22 cellular contexts compared by ENCODE assay signal in the genomic region with DNA sequence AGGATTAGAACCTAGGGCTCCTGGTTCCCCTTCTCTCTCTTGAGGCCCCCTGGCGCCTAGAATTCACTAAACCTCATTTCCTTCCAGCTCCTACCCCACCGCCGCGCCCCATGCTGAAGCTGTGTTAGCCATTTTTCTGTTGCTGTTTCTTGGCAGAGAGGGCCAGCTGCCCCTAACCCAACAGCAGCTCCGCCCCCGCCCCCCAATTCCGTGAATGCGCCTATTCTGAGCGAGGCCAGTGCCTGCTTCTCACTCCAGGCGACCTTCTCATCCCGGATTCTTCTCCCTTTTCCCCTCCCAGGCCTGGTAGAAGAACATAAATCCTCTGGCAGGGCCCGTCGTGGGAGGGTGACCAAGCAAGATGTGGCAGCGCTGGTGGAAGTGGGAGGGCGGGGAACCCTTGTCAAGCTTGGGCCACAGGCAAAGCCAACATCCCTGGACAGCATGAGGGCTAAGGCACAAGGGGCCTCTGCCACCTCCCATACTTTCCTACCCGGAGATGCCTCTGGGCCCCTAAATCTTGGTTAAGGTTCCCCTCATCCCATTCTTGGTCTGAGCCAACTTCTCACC. TPM values are rescaled to one million over a fixed set of nuclear protein-coding genes. Genes with fewer than 3 reads are reported as not detected.
DNase-seq lines count a peak whose midpoint lies in the region; ATAC-seq, FAIRE-seq and TF ChIP-seq lines count a peak whose summit lies in the region.
"Had no signal": no experiment of that assay in that cellular context is flagged by ENCODE, and none has a peak within 500 bp of the region (broad histone marks: within the 10 kb centered on the region; RNA-seq: fewer than 3 reads in every experiment).

No MANE protein-coding gene starts in this region.

- no peak overlapping the region for H4K91ac ChIP-seq in H9 (ENCODE audit: insufficient read length, low read depth, low read length)

- no peak overlapping the region for H3K27ac ChIP-seq in BLaER1
- no peak overlapping the region for H3K27ac ChIP-seq in H9 (ENCODE audit: insufficient read length, low read depth, low read length)
- peak overlapping the region; percentile 77 to 84 (median 80) for H3K27ac ChIP-seq in body of pancreas
- peak overlapping the region; percentile 55 to 62 (median 59) for H3K27ac ChIP-seq in pancreas
- H3K27ac ChIP-seq in sigmoid colon, result no peak overlapping the region

- no peak overlapping the region for H3K23ac ChIP-seq in H9 (ENCODE audit: insufficient read length, low read depth, low read length)

- H4K8ac ChIP-seq in H9 (replicated peaks; ENCODE audit: insufficient read length, low read depth, low read length), result no peak overlapping the region

- TF ChIP-seq EP300 in sigmoid colon (IDR thresholded peaks at IDR 0.05), result no peak

- no peak overlapping the region for H3T11ph ChIP-seq in H9 (ENCODE audit: low read length)

- H3K9me3 ChIP-seq in BLaER1 (no peaks in the 10 kb centered on the region), H9 (ENCODE audit: control insufficient read depth, low read depth, low read length) (no peaks in the 10 kb centered on the region), body of pancreas (no peaks in the 10 kb centered on the region), pancreas (no peaks in the 10 kb centered on the region), sigmoid colon (no peaks in the 10 kb centered on the region)

- H4K5ac ChIP-seq in H9 (ENCODE audit: insufficient read length, low read depth, low read length), result no peak overlapping the region

- TF ChIP-seq POLR2A in body of pancreas (IDR thresholded peaks at IDR 0.05) (no peak), sigmoid colon (IDR thresholded peaks at IDR 0.05) (no peak)

- ATAC-seq in body of pancreas (no peak), pancreas (peak; percentile 1 to 4 (median 3))

- H3K23me2 ChIP-seq in H9 (ENCODE audit: insufficient read length, low read depth, low read length, poor library complexity, severe bottlenecking), result peaks cover 2% of the 10 kb centered on the region

- H3K4me3 ChIP-seq in BLaER1 (no peak overlapping the region), body of pancreas (peak overlapping the region; percentile 0 to 35), pancreas (peak overlapping the region; percentile 33 to 64 (median 54)), sigmoid colon (no peak overlapping the region)

- no peak overlapping the region for H2AFZ ChIP-seq in H9 (ENCODE audit: low read length)

- no peak overlapping the region for H2BK120ac ChIP-seq in H9 (ENCODE audit: low read depth, low read length, poor library complexity, severe bottlenecking)

- no peak overlapping the region for H2BK20ac ChIP-seq in H9 (ENCODE audit: low read depth, low read length, poor library complexity, severe bottlenecking)

- H3K18ac ChIP-seq in H9 (ENCODE audit: insufficient read length, low read depth, low read length), result no peak overlapping the region

- no peak overlapping the region for H2BK5ac ChIP-seq in H9 (ENCODE audit: insufficient read length, low read length)

- H4K20me1 ChIP-seq in BLaER1 (no peaks in the 10 kb centered on the region), H9 (ENCODE audit: control insufficient read depth, insufficient read depth, insufficient read length) (no peaks in the 10 kb centered on the region)

- intact Hi-C loops in body of pancreas (cut with DNase I) (no loop called here), pancreas (cut with DNase I) (no loop called here), sigmoid colon (cut with DNase I) (no loop called here)

- H3K9ac ChIP-seq in BLaER1 (no peak overlapping the region), H9 (ENCODE audit: extremely low read depth, insufficient read length, low read length) (no peak overlapping the region)

- H3K4me3 Mint-ChIP-seq in H9 (no peak overlapping the region), immature natural killer cell (no peak overlapping the region)
- H3K4me3 Mint-ChIP-seq: CD8-positive, alpha-beta T cell; IgD-negative memory B cell had no signal

- H3K4me2 ChIP-seq in BLaER1 (peak overlapping the region; percentile 59; the same call in 1 of the 2 replicates), H9 (ENCODE audit: insufficient read depth, insufficient read length, low read length) (no peak overlapping the region)

- no peaks in the 10 kb centered on the region for H3K79me1 ChIP-seq in H9 (ENCODE audit: insufficient read depth, low read depth, low read length, poor library complexity, severe bottlenecking)

- DNase-seq in H9 (peak; percentile 32), body of pancreas (peak in 1 of 4 donors; percentile 36), pancreas (peak in 1 of 6 donors; percentile 58), sigmoid colon (no peak), immature natural killer cell (no peak), cerebellum (ENCODE audit: low spot score) (no peak)
- DNase-seq: ACHN, COR-L47, DMS79 treated with DMSO at 0.1 percent for 48 hours, EL, HCEC 1CT, KG1 had no signal

- H3K36me3 ChIP-seq in BLaER1, result no peaks in the 10 kb centered on the region
- no peaks in the 10 kb centered on the region for H3K36me3 ChIP-seq in body of pancreas (replicated peaks in 1 of 2; ENCODE audit: insufficient read depth in 1 of 2, low read depth in 2 of 2)
- no peaks in the 10 kb centered on the region for H3K36me3 ChIP-seq in pancreas
- no peaks in the 10 kb centered on the region for H3K36me3 ChIP-seq in sigmoid colon

- H2BK15ac ChIP-seq in H9 (ENCODE audit: low read depth, low read length), result no peak overlapping the region

- no peak overlapping the region for H2AK5ac ChIP-seq in H9 (ENCODE audit: insufficient read length, low read length)

- no peak overlapping the region for H2BK12ac ChIP-seq in H9 (ENCODE audit: insufficient read length, low read depth, low read length)

- H3K14ac ChIP-seq in H9 (ENCODE audit: insufficient read depth, low read length), result no peak overlapping the region

- H3K56ac ChIP-seq in H9 (ENCODE audit: insufficient read length, low read depth, low read length), result no peak overlapping the region

- H3K27me3 ChIP-seq in BLaER1, result peaks cover 6% of the 10 kb centered on the region; the same call in 1 of the 2 replicates
- no peaks in the 10 kb centered on the region for H3K27me3 ChIP-seq in H9 (ENCODE audit: insufficient read depth, low read length)
- no peaks in the 10 kb centered on the region for H3K27me3 ChIP-seq in body of pancreas
- H3K27me3 ChIP-seq in pancreas, result no peaks in the 10 kb centered on the region
- H3K27me3 ChIP-seq in sigmoid colon, result peaks cover 8 to 56% (median 37%) of the 10 kb centered on the region in 3 donors

- H3K27ac Mint-ChIP-seq in H9, result no peak overlapping the region
- H3K27ac Mint-ChIP-seq in immature natural killer cell, result no peak overlapping the region
- H3K27ac Mint-ChIP-seq: CD14-positive monocyte; CD8-positive, alpha-beta T cell; IgD-negative memory B cell had no signal

- no peak for FAIRE-seq in pancreas (lab: Jason Lieb, UNC)
- FAIRE-seq: D721Med, G401.6, GM12891, H1 had no signal

- H3K79me2 ChIP-seq in H9 (ENCODE audit: insufficient read depth, low read length), result no peaks in the 10 kb centered on the region

- H3K36me3 Mint-ChIP-seq in H9 (ENCODE audit: insufficient read depth in 1 of 3, low read depth in 3 of 3) (no peaks in the 10 kb centered on the region), immature natural killer cell (no peaks in the 10 kb centered on the region)
- H3K36me3 Mint-ChIP-seq: CD14-positive monocyte; CD8-positive, alpha-beta T cell had no signal

- no peak overlapping the region for H3K4ac ChIP-seq in H9 (ENCODE audit: low read depth, low read length)

- H3K4me1 Mint-ChIP-seq in H9 (peaks cover 10 to 26% of the 10 kb centered on the region in 2 experiments), immature natural killer cell (peaks cover 0 to 6% of the 10 kb centered on the region in 2 donors)

- WGBS in H9 (ENCODE audit: extremely low coverage, insufficient read length, low lambda C conversion rate), result no CpG with 5 or more reads among the region's 16 CpGs
- WGBS in body of pancreas, 2 donors, result 16 to 17% methylated on average over 16 of the region's 16 CpGs
- WGBS in pancreas, 2 donors, result 19 to 23% methylated on average over 16 of the region's 16 CpGs
- WGBS in sigmoid colon, 2 donors, result 51 to 66% methylated on average over 16 of the region's 16 CpGs

- H3K9me3 Mint-ChIP-seq in H9, result peaks cover 4 to 6% of the 10 kb centered on the region in 2 experiments; a peak in 3 of 5 replicates
- H3K9me3 Mint-ChIP-seq in immature natural killer cell, result no peaks in the 10 kb centered on the region
- H3K9me3 Mint-ChIP-seq: CD8-positive, alpha-beta T cell had no signal

- H3K27me3 Mint-ChIP-seq in H9 (ENCODE audit: low read depth) (peaks cover 30% of the 10 kb centered on the region), immature natural killer cell (ENCODE audit: low read depth in 3 of 3) (peaks cover 14 to 17% (median 14%) of the 10 kb centered on the region in 3 donors)

- H3K4me1 ChIP-seq in BLaER1, result peaks cover 51% of the 10 kb centered on the region
- H3K4me1 ChIP-seq in H9 (ENCODE audit: insufficient read depth, low read length), result no peaks in the 10 kb centered on the region
- H3K4me1 ChIP-seq in body of pancreas, result peaks cover 61% of the 10 kb centered on the region
- peaks cover 5 to 10% (median 9%) of the 10 kb centered on the region in 3 donors for H3K4me1 ChIP-seq in pancreas
- H3K4me1 ChIP-seq in sigmoid colon, result peaks cover 0 to 15% (median 7%) of the 10 kb centered on the region in 4 donors

- TF ChIP-seq CTCF in H9 (conservative IDR thresholded peaks at IDR 0.05) (no peak), body of pancreas (IDR thresholded peaks at IDR 0.05) (no peak), pancreas (IDR thresholded peaks at IDR 0.05) (no peak), sigmoid colon (IDR thresholded peaks at IDR 0.05) (no peak)

RNA-seq across cellular contexts. Expression of a gene that starts 0.5 kb away (rescaled TPM):
- total RNA-seq in H9 (2021) (0.28 TPM in 1 of 2 replicates, not detected in the other), body of pancreas (100 to 1,000 TPM; 306 to 837 TPM), pancreas (100 to 1,000 TPM; 169 to 591 (median 427) TPM), sigmoid colon (not detected), cerebellum (not detected)
- polyA plus RNA-seq in pancreas (1,000 to 10,000 TPM; 1,163 to 1,575 TPM), sigmoid colon (1 to 10 TPM in 1 of 3 donors, not detected in 2; 1.8 TPM), immature natural killer cell (not detected)
- total RNA-seq: A172; CD8-positive, alpha-beta T cell; HT-29 had no signal
- polyA plus RNA-seq: CD14-positive monocyte, IgD-negative memory B cell had no signal

RNA-seq across cellular contexts. Expression of a gene that starts 0.9 kb away (rescaled TPM):
- total RNA-seq in H9 (2021), result 0.11 TPM in 1 of 2 replicates, not detected in the other
- total RNA-seq in body of pancreas, result 1 to 10 TPM; 4.9 to 5.3 TPM
- 1 to 10 TPM in 5 of 6 donors, under 1 TPM in 1; 0.89 to 6.4 (median 2.3) TPM for total RNA-seq in pancreas
- 1 to 10 TPM; 1.5 to 3.1 TPM for polyA plus RNA-seq in pancreas
- total RNA-seq in sigmoid colon, result not detected
- polyA plus RNA-seq in sigmoid colon, result under 1 TPM in 1 of 3 donors, not detected in 2; 0.17 TPM
- not detected for polyA plus RNA-seq in immature natural killer cell
- not detected for total RNA-seq in cerebellum
- total RNA-seq: A172; CD8-positive, alpha-beta T cell had no signal
- polyA plus RNA-seq: CD14-positive monocyte, IgD-negative memory B cell had no signal

RNA-seq across cellular contexts. Expression of a gene that starts 41.1 kb away (rescaled TPM):
- total RNA-seq in H9 (2021), result 50.7 and 54.3 TPM in 2 replicates
- 10 to 100 TPM; 62.0 to 97.6 TPM for total RNA-seq in body of pancreas
- total RNA-seq in pancreas, result 100 to 1,000 TPM in 2 of 6 donors, 10 to 100 TPM in 4; 50.9 to 208 (median 56.0) TPM
- 10 to 100 TPM; 48.2 to 54.8 TPM for polyA plus RNA-seq in pancreas
- 100 to 1,000 TPM in 1 of 4 donors, 10 to 100 TPM in 3; 79.9 to 149 (median 88.5) TPM for total RNA-seq in sigmoid colon
- polyA plus RNA-seq in sigmoid colon, result 10 to 100 TPM; 22.2 to 63.9 (median 23.6) TPM
- polyA plus RNA-seq in immature natural killer cell, result under 1 TPM in 2 of 3 donors, not detected in 1; 0.56 to 0.69 TPM
- 1.6 TPM for total RNA-seq in cerebellum
- polyA plus RNA-seq: IgD-negative memory B cell had no signal

RNA-seq across cellular contexts. Expression of a gene that starts 52.8 kb away (rescaled TPM):
- total RNA-seq in H9 (2021), result not detected in 2 replicates
- 10 to 100 TPM; 14.5 to 34.0 TPM for total RNA-seq in body of pancreas
- total RNA-seq in pancreas, result 10 to 100 TPM in 4 of 6 donors, 1 to 10 TPM in 2; 4.4 to 51.1 (median 24.1) TPM
- polyA plus RNA-seq in pancreas, result 10 to 100 TPM; 27.3 to 49.4 TPM
- 10 to 100 TPM in 3 of 4 donors, 1 to 10 TPM in 1; 2.4 to 56.9 (median 20.6) TPM for total RNA-seq in sigmoid colon
- polyA plus RNA-seq in sigmoid colon, result 100 to 1,000 TPM in 1 of 3 donors, 10 to 100 TPM in 2; 38.8 to 234 (median 82.3) TPM
- polyA plus RNA-seq in immature natural killer cell, result not detected
- total RNA-seq in cerebellum, result 0.82 TPM
- total RNA-seq: CD8-positive, alpha-beta T cell; H1 had no signal
- polyA plus RNA-seq: H1, IgD-negative memory B cell had no signal

RNA-seq across cellular contexts. Expression of a gene that starts 55.8 kb away (rescaled TPM):
- total RNA-seq in H9 (2021), result 18.6 and 21.0 TPM in 2 replicates
- total RNA-seq in body of pancreas, result 10 to 100 TPM; 14.2 to 15.3 TPM
- 10 to 100 TPM; 11.1 to 19.0 (median 16.5) TPM for total RNA-seq in pancreas
- polyA plus RNA-seq in pancreas, result 10 to 100 TPM in 1 of 2 donors, 1 to 10 TPM in 1; 9.6 to 13.7 TPM
- 10 to 100 TPM; 44.2 to 58.7 (median 52.2) TPM for total RNA-seq in sigmoid colon
- polyA plus RNA-seq in sigmoid colon, result 10 to 100 TPM; 14.4 to 35.6 (median 17.1) TPM
- 10 to 100 TPM; 32.6 to 52.4 (median 47.1) TPM for polyA plus RNA-seq in immature natural killer cell
- 26.8 TPM for total RNA-seq in cerebellum

Comparison
In these comparisons a context has a peak if more than half of its experiments do, and no peak if none do; other contexts are left out.
1. H3K27ac ChIP-seq: peak in body of pancreas (4 of 4) and pancreas (4 of 4); none in BLaER1 (single experiment), H9 (single experiment) and sigmoid colon (0 of 4).
2. H3K4me3 ChIP-seq: peak in body of pancreas (2 of 2) and pancreas (4 of 4); none in BLaER1 (single experiment) and sigmoid colon (0 of 4).
3. RNA of a gene that starts 0.5 kb away (total RNA-seq): 306 to 837 TPM in body of pancreas and 169 to 591 TPM in pancreas; 0.28 TPM in H9, not detected in sigmoid colon and not detected in cerebellum (single experiment); every median in the first group is over 100 times any median in the second.
4. RNA of a gene that starts 41.1 kb away (total RNA-seq): 62.0 to 97.6 TPM in body of pancreas, 79.9 to 149 TPM in sigmoid colon, 50.9 to 208 TPM in pancreas and 50.7 to 54.3 TPM in H9; 1.6 TPM in cerebellum (single experiment); every median in the first group is over 10 times any median in the second.